In the genomic region with DNA sequence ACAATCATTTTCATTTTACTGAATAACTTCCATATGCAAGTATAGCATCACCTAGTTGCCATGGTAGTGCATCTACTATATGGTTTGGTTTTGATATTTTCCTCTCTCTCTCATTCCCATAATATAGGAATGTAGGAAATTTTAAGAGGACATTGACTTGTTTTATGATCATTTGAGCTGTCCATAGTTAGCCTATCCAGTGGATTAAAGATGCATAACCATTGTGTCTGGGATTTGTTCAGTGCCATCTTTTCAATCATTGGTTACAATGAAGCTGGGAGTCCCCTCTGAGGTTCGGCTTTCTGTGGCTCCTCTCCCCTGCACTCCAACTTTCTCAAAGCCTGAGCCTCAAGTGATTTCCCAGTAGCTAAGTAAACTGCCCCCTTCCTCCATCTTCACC, we compare ENCODE assay signal across 15 cellular contexts.
A peak's percentile ranks its signal among the peaks of the same experiment; 100 is the strongest.
DNase-seq lines count a peak whose midpoint lies in the region; ATAC-seq and TF ChIP-seq lines count a peak whose summit lies in the region.
"Had no signal": no experiment of that assay in that cellular context is flagged by ENCODE, and none has a peak within 500 bp of the region (broad histone marks: within the 10 kb centered on the region; RNA-seq: fewer than 3 reads in every experiment).

No MANE protein-coding gene starts in this region.

- TF ChIP-seq POLR2A in IMR-90 (IDR thresholded peaks at IDR 0.05; ENCODE audit: low read depth, low read length) = no peak

- 0 out of 2 replicates have a peak, but pooled peaks cover 3% of the 10 kb centered on the region for H3K9me1 ChIP-seq in IMR-90 (ENCODE audit: insufficient read depth, low read length)

- H4K20me1 ChIP-seq in IMR-90 (ENCODE audit: insufficient read depth, low read length) = no peaks in the 10 kb centered on the region; the same call in 1 of the 2 replicates

- peak overlapping the region; percentile 41; the same call in 1 of the 2 replicates for H2BK120ac ChIP-seq in IMR-90 (ENCODE audit: low read depth, low read length)

- no peak overlapping the region for H4K8ac ChIP-seq in IMR-90 (ENCODE audit: low read depth in 2 of 2, low read length in 2 of 2)

- no CpG with 5 or more reads among the region's 1 CpG for WGBS in IMR-90 (ENCODE audit: extremely low coverage in 2 of 2, insufficient read length in 1 of 2), 2 experiments

- H2BK5ac ChIP-seq in IMR-90 (ENCODE audit: low read depth, low read length, poor library complexity, severe bottlenecking) = no peak overlapping the region

- H3K79me1 ChIP-seq in IMR-90 (ENCODE audit: low read depth in 1 of 2, low read length in 2 of 2) = peaks cover 3 to 19% of the 10 kb centered on the region in 2 experiments

- H3K4me2 ChIP-seq in IMR-90 (ENCODE audit: low read depth, low read length) (no peak overlapping the region), parathyroid adenoma (ENCODE audit: low read length) (no peak overlapping the region)

- H3K27ac Mint-ChIP-seq in CD4-positive, alpha-beta memory T cell = peak overlapping the region; percentile 36 to 99 (median 94)
- peak overlapping the region; percentile 47 for H3K27ac Mint-ChIP-seq in activated naive CD8-positive, alpha-beta T cell
- H3K27ac Mint-ChIP-seq in HFFc6 = no peak overlapping the region
- H3K27ac Mint-ChIP-seq: memory B cell had no signal

- no peak overlapping the region for H2BK20ac ChIP-seq in IMR-90 (ENCODE audit: low read depth, low read length)

- no peak overlapping the region for H4K5ac ChIP-seq in IMR-90 (ENCODE audit: low read depth, low read length)

- CTCF ChIA-PET in CD4-positive, alpha-beta memory T cell (lab: Charles Lee; ENCODE audit: partially characterized antibody) = interaction anchor here (0.9 to 3.3 kb wide), 6 partner anchors 59 to 151 kb away, joined by 3 to 30 read pairs (median 5); no protein-coding TSS in a partner anchor
- CTCF ChIA-PET in IMR-90 (lab: Yijun Ruan, JAX) = interaction anchor here (0.8 kb wide), 1 partner anchor 17 kb away, joined by 5 read pairs; no protein-coding TSS in a partner anchor

- H3K18ac ChIP-seq in IMR-90 (ENCODE audit: low read depth, low read length) = no peak overlapping the region

- no peaks in the 10 kb centered on the region for H3K79me2 ChIP-seq in parathyroid adenoma

- peaks cover 45% of the 10 kb centered on the region for H3K4me1 ChIP-seq in CD4-positive, alpha-beta memory T cell (ENCODE audit: insufficient read depth, low read length)
- peaks cover 7% of the 10 kb centered on the region for H3K4me1 ChIP-seq in IMR-90 (ENCODE audit: control insufficient read depth, insufficient read depth, low read length)
- H3K4me1 ChIP-seq in parathyroid adenoma = peaks cover 12% of the 10 kb centered on the region

- H3K9me3 ChIP-seq in CD4-positive, alpha-beta memory T cell (ENCODE audit: control insufficient read depth in 1 of 2, low read length in 2 of 2) = no peaks in the 10 kb centered on the region
- H3K9me3 ChIP-seq in IMR-90 (ENCODE audit: control insufficient read depth, insufficient read depth, low read length) (no peaks in the 10 kb centered on the region), parathyroid adenoma (ENCODE audit: control insufficient read depth, low read length) (no peaks in the 10 kb centered on the region)
- H3K9me3 ChIP-seq: adrenal gland, neutrophil had no signal

- H2AK5ac ChIP-seq in IMR-90 (ENCODE audit: low read depth, low read length) = peak overlapping the region; percentile 49; the same call in 1 of the 2 replicates

- no peak for TF ChIP-seq RAD21 in IMR-90 (IDR thresholded peaks at IDR 0.05; ENCODE audit: low read length)

- dilution Hi-C loops in IMR-90 (cut with HindIII; ENCODE audit: low sequenced_read_pairs, unreplicated experiment) = no loop called here

- no peak overlapping the region for H3K56ac ChIP-seq in IMR-90 (ENCODE audit: extremely low read depth, insufficient read depth, low read length)

- no peak overlapping the region for H2AK9ac ChIP-seq in IMR-90 (replicated peaks; ENCODE audit: low read depth, low read length, poor library complexity)

- peak overlapping the region; percentile 34; the same call in 1 of the 2 replicates for H3K4ac ChIP-seq in IMR-90 (ENCODE audit: low read depth, low read length)

- H2AFZ ChIP-seq in IMR-90 (replicated peaks; ENCODE audit: low read length, poor library complexity) (no peak overlapping the region), parathyroid adenoma (no peak overlapping the region)

- intact Hi-C loops in CD4-positive, alpha-beta memory T cell (cut with micrococcal nuclease) = no loop called here
- intact Hi-C loops in IMR-90 (cut with micrococcal nuclease) = loop anchor here (2.0 kb wide), 1 partner anchor 21 kb away; no protein-coding TSS in a partner anchor

- in situ Hi-C loops in IMR-90 (cut with MboI; ENCODE audit: low sequenced_read_pairs) = no loop called here

- no peak for ATAC-seq in IMR-90 (ENCODE audit: low read depth)
- no peak for ATAC-seq in GM18870 (IDR thresholded peaks at IDR 0.05; ENCODE audit: unreplicated experiment)
- ATAC-seq: foreskin keratinocyte had no signal

- peak overlapping the region; percentile 38; the same call in 1 of the 2 replicates for H4K91ac ChIP-seq in IMR-90 (ENCODE audit: insufficient read depth, low read depth, low read length)

- no peak overlapping the region for H3K27ac ChIP-seq in CD4-positive, alpha-beta memory T cell (ENCODE audit: low read depth, low read length)
- H3K27ac ChIP-seq in IMR-90 (ENCODE audit: insufficient read depth, low read length) = no peak overlapping the region
- peak overlapping the region; percentile 75 for H3K27ac ChIP-seq in parathyroid adenoma
- H3K27ac ChIP-seq: adrenal gland, foreskin keratinocyte had no signal

- H3K27me3 ChIP-seq in CD4-positive, alpha-beta memory T cell (ENCODE audit: insufficient read depth, low read length) = no peaks in the 10 kb centered on the region
- H3K27me3 ChIP-seq in IMR-90 (ENCODE audit: control insufficient read depth, insufficient read depth, low read length) (no peaks in the 10 kb centered on the region), parathyroid adenoma (ENCODE audit: control insufficient read depth, insufficient read depth, low read length) (no peaks in the 10 kb centered on the region)
- H3K27me3 ChIP-seq: adrenal gland, neutrophil had no signal

- H3K36me3 ChIP-seq in CD4-positive, alpha-beta memory T cell (ENCODE audit: insufficient read depth, low read length) = no peaks in the 10 kb centered on the region
- no peaks in the 10 kb centered on the region for H3K36me3 ChIP-seq in IMR-90 (ENCODE audit: control insufficient read depth, insufficient read depth, low read length)
- no peaks in the 10 kb centered on the region for H3K36me3 ChIP-seq in parathyroid adenoma (ENCODE audit: control insufficient read depth, insufficient read depth, low read length)
- H3K36me3 ChIP-seq: adrenal gland, neutrophil had no signal

- POLR2A ChIA-PET in CD4-positive, alpha-beta memory T cell (lab: Charles Lee; ENCODE audit: partially characterized antibody) = interaction anchor here (1.0 to 6.6 kb wide), 5 partner anchors 16 to 92 kb away, joined by 4 to 156 read pairs (median 4); no protein-coding TSS in a partner anchor
- POLR2A ChIA-PET in IMR-90 (lab: Charles Lee; ENCODE audit: unreplicated experiment) = interaction anchor here (0.6 kb wide), 1 partner anchor 29 kb away, joined by 3 read pairs; no protein-coding TSS in a partner anchor

- H3K9ac ChIP-seq in IMR-90 (ENCODE audit: low read depth, low read length) (no peak overlapping the region), parathyroid adenoma (no peak overlapping the region)

- H3K23ac ChIP-seq in IMR-90 (ENCODE audit: low read depth, low read length) = no peak overlapping the region

- DNase-seq in CD4-positive, alpha-beta memory T cell = no peak
- DNase-seq in IMR-90 (no peak), HFFc6 (no peak), T1000 (lab: John Stamatoyannopoulos, UW) (no peak)
- DNase-seq: adrenal gland; foreskin keratinocyte; GDM1; NCI-H1436; SIG-M5; stimulated activated CD4-positive, alpha-beta T cell treated with anti-CD3 and anti-CD28 coated beads, Interleukin-4, amount 100 ng/mL, for 4 hours had no signal

- peaks cover 0 to 5% (median 0%) of the 10 kb centered on the region in 8 donors for H3K9me3 Mint-ChIP-seq in CD4-positive, alpha-beta memory T cell
- H3K9me3 Mint-ChIP-seq in activated naive CD8-positive, alpha-beta T cell (ENCODE audit: low read depth) = no peaks in the 10 kb centered on the region
- H3K9me3 Mint-ChIP-seq in HFFc6 = no peaks in the 10 kb centered on the region
- H3K9me3 Mint-ChIP-seq: memory B cell had no signal

- no peak overlapping the region for H3K4me3 ChIP-seq in CD4-positive, alpha-beta memory T cell (ENCODE audit: low read length in 2 of 2)
- H3K4me3 ChIP-seq in IMR-90 (ENCODE audit: insufficient read depth, low read depth, low read length) (no peak overlapping the region), parathyroid adenoma (ENCODE audit: low read depth, low read length) (no peak overlapping the region)
- H3K4me3 ChIP-seq: adrenal gland had no signal

- H3K27me3 Mint-ChIP-seq in CD4-positive, alpha-beta memory T cell = no peaks in the 10 kb centered on the region
- H3K27me3 Mint-ChIP-seq in activated naive CD8-positive, alpha-beta T cell = no peaks in the 10 kb centered on the region
- H3K27me3 Mint-ChIP-seq in HFFc6 (ENCODE audit: insufficient read depth) = peaks cover 5% of the 10 kb centered on the region

- H2BK15ac ChIP-seq in IMR-90 (ENCODE audit: low read depth, low read length) = peak overlapping the region; percentile 80; the same call in 1 of the 3 replicates

- H3K4me1 Mint-ChIP-seq in CD4-positive, alpha-beta memory T cell = peaks cover 24 to 60% (median 38%) of the 10 kb centered on the region in 4 donors
- H3K4me1 Mint-ChIP-seq in activated naive CD8-positive, alpha-beta T cell (ENCODE audit: low read depth) = peaks cover 46% of the 10 kb centered on the region
- H3K4me1 Mint-ChIP-seq in HFFc6 (ENCODE audit: low read depth) = peaks cover 49% of the 10 kb centered on the region

- TF ChIP-seq CTCF in IMR-90 (conservative IDR thresholded peaks at IDR 0.05; ENCODE audit: low read depth, low read length) = no peak
- no peak for TF ChIP-seq CTCF in parathyroid adenoma (IDR thresholded peaks at IDR 0.05)
- TF ChIP-seq CTCF in HFFc6 (IDR thresholded peaks at IDR 0.05) = no peak

- peak overlapping the region in 6 of 8 donors; percentile 0 to 74 (median 38) for H3K4me3 Mint-ChIP-seq in CD4-positive, alpha-beta memory T cell
- peak overlapping the region; percentile 38 for H3K4me3 Mint-ChIP-seq in activated naive CD8-positive, alpha-beta T cell
- H3K4me3 Mint-ChIP-seq in HFFc6 = no peak overlapping the region
- H3K4me3 Mint-ChIP-seq: memory B cell had no signal

- H3K14ac ChIP-seq in IMR-90 (replicated peaks; ENCODE audit: low read depth, low read length) = no peak overlapping the region

- BruUV-seq in IMR-90 (replicated peaks; lab: Mats Ljungman, UMichigan) = no TSS peak

- H3K36me3 Mint-ChIP-seq in CD4-positive, alpha-beta memory T cell = peaks cover 0 to 25% of the 10 kb centered on the region in 2 donors
- H3K36me3 Mint-ChIP-seq in activated naive CD8-positive, alpha-beta T cell = no peaks in the 10 kb centered on the region
- H3K36me3 Mint-ChIP-seq in HFFc6 (ENCODE audit: low read depth) = no peaks in the 10 kb centered on the region

TF ChIP-seq in IMR-90, 13 proteins besides CTCF, POLR2A, EP300 and RAD21 (continues in another document):
- TF ChIP-seq RCOR1 (IDR thresholded peaks at IDR 0.05; ENCODE audit: insufficient replicate concordance, low read length) (no peak), CHD1 (IDR thresholded peaks at IDR 0.05; ENCODE audit: low read depth, low read length) (no peak), MAZ (IDR thresholded peaks at IDR 0.05; ENCODE audit: borderline replicate concordance, low read depth, low read length) (no peak)
